Comparison of ENCODE assay signal across 8 cellular contexts in the genomic region with DNA sequence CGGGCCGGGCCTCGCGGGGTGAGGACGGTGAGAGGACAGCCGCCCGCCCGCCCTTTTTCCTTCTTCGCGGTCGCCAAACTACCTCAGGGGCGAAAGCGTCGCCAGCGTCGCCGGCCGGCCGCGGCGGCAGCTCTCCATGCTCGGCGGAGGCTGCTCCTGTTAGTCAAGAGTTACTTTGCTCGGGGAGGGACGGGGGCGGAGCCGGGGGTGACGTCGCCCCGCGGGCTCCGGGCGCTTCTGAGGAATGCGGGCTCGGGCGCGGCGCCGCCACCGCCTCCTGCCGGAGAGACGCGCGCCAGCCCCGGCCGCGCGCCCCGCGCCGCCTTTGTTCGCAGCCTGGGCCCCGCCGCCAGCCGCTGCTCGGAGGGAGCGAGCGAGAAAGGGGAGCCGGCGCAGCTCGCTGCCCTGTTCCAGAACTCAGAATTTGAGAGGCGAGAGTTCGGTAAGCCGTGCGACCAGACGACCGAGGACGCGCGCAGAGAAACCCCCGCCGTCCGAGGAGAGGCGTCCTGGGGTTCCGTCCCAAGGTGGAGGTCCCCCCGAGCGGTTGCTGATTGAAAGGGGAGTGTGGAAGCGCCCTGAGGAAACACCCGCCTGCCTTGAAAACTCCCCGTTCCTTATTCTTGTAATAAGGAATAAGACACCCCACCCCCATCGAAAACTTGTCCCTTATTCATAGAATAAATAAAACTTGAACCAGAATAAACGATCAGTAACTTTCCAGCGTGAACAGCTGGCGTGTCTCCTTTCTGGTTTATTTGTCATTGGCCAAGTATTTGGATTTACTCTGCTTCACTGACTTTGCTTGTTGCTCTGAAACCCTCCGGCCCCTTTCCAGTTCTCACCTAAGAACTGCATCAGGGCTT. TPM values are rescaled to one million over a fixed set of nuclear protein-coding genes. Genes with fewer than 3 reads are reported as not detected.
DNase-seq lines count a peak whose midpoint lies in the region; ATAC-seq and TF ChIP-seq lines count a peak whose summit lies in the region.

Gene PTPRK, minus strand, starts transcription at position 164 of the 866 bp plus-strand sequence. CDS start 241 bp downstream, outside the sequence.

- H2AFZ ChIP-seq in KMS-11 (ENCODE audit: low read depth): peak within 1 kb of the TSS; percentile 83

- H3K9me3 ChIP-seq in right atrium auricular region (no peaks in the 10 kb centered on the region), psoas muscle (no peaks in the 10 kb centered on the region)

- peaks cover 25% of the 10 kb centered on the region for H3K4me1 ChIP-seq in KMS-11 (ENCODE audit: low read depth, poor library complexity, severe bottlenecking)
- peaks cover 0 to 34% of the 10 kb centered on the region in 2 donors for H3K4me1 ChIP-seq in right atrium auricular region
- H3K4me1 ChIP-seq in psoas muscle: peaks cover 11% of the 10 kb centered on the region

- peak within 1 kb of the TSS; percentile 95 for H3K9ac ChIP-seq in KMS-11

- H3K27ac ChIP-seq in KMS-11 (peak within 1 kb of the TSS; percentile 87), right atrium auricular region (peak within 1 kb of the TSS; percentile 95 to 97), psoas muscle (peak within 1 kb of the TSS; percentile 91)

- peaks cover 47% of the 10 kb centered on the region for H3K79me2 ChIP-seq in KMS-11 (ENCODE audit: insufficient read depth, low read depth)

- no peaks in the 10 kb centered on the region for H3K27me3 ChIP-seq in KMS-11 (ENCODE audit: insufficient read depth, low read depth)
- no peaks in the 10 kb centered on the region for H3K27me3 ChIP-seq in right atrium auricular region
- H3K27me3 ChIP-seq in psoas muscle (ENCODE audit: insufficient read depth in 3 of 3, low read length in 2 of 3): no peaks in the 10 kb centered on the region

- DNase-seq in ELR (ENCODE audit: low read depth): peak; percentile 94
- DNase-seq in T-helper 1 cell: peak; percentile 61 to 88 (median 76)
- peak; percentile 33 to 93 (median 87) for DNase-seq in anterior cingulate cortex (lab: John Stamatoyannopoulos, UW)
- peak; percentile 92 for DNase-seq in right atrium auricular region (ENCODE audit: low spot score)
- DNase-seq in psoas muscle: peak; percentile 94 to 96
- DNase-seq in ureter (ENCODE audit: low spot score): peak; percentile 95

- intact Hi-C loops in psoas muscle (cut with DNase I): no loop called here

- TF ChIP-seq CTCF in KMS-11 (conservative IDR thresholded peaks at IDR 0.05; ENCODE audit: low read depth, low read length) (peak; percentile 27; the same call in 1 of the 2 replicates), right atrium auricular region (IDR thresholded peaks at IDR 0.05) (peak; percentile 62 to 73), psoas muscle (IDR thresholded peaks at IDR 0.05) (peak; percentile 75)

- 0 to 1% (median 0%) methylated on average over 41 to 85 of the region's 85 CpGs for WGBS in psoas muscle, 3 donors

- 0 out of 2 replicates have a peak, but pooled peaks cover 6% of the 10 kb centered on the region for H4K20me1 ChIP-seq in KMS-11 (ENCODE audit: insufficient read depth)

- ATAC-seq in GM21737 (IDR thresholded peaks at IDR 0.05; ENCODE audit: unreplicated experiment) (peak; percentile 96), psoas muscle (peak; percentile 94 to 96 (median 95))

- peak within 1 kb of the TSS; percentile 92 for H3K4me2 ChIP-seq in KMS-11

- H3K4me3 ChIP-seq in KMS-11 (IDR thresholded peaks at IDR 0.05; ENCODE audit: insufficient read depth, low read depth, low read length) (no peak within 1 kb of the TSS), right atrium auricular region (peak within 1 kb of the TSS; percentile 78 to 90), psoas muscle (peak within 1 kb of the TSS; percentile 91)

- no peaks in the 10 kb centered on the region for H3K36me3 ChIP-seq in KMS-11 (ENCODE audit: insufficient read depth)
- H3K36me3 ChIP-seq in right atrium auricular region: no peaks in the 10 kb centered on the region
- no peaks in the 10 kb centered on the region for H3K36me3 ChIP-seq in psoas muscle (ENCODE audit: insufficient read depth in 1 of 2, low read depth in 1 of 2)

RNA-seq across cellular contexts. Expression of gene PTPRK, which starts in this region (rescaled TPM):
- total RNA-seq in right atrium auricular region: 10 to 100 TPM; 24.5 to 36.4 TPM
- total RNA-seq in psoas muscle: 10 to 100 TPM in 1 of 4 donors, 1 to 10 TPM in 3; 9.1 to 10.6 (median 9.3) TPM
- polyA plus RNA-seq in psoas muscle: 1 to 10 TPM; 3.2 to 4.6 (median 3.5) TPM
- total RNA-seq in ureter: 107 TPM
